Comparison of ENCODE assay signal across 19 cellular contexts in genomic region chr4:158664806-158665205, GRCh38. TPM values are rescaled to one million over a fixed set of nuclear protein-coding genes. Genes with fewer than 3 reads are reported as not detected.
DNase-seq lines count a peak whose midpoint lies in the region; FAIRE-seq lines count a peak whose summit lies in the region.
"Had no signal": no experiment of that assay in that cellular context is flagged by ENCODE, and none has a peak within 500 bp of the region (broad histone marks: within the 10 kb centered on the region; RNA-seq: fewer than 3 reads in every experiment).

No MANE protein-coding gene starts in this region.

- H3K27me3 ChIP-seq in Karpas-422 (ENCODE audit: low read length) = no peaks in the 10 kb centered on the region
- no peaks in the 10 kb centered on the region for H3K27me3 ChIP-seq in neuronal stem cell (ENCODE audit: control insufficient read depth in 3 of 3, insufficient read depth in 3 of 3, low read depth in 1 of 3, low read length in 3 of 3)
- H3K27me3 ChIP-seq in small intestine (ENCODE audit: control insufficient read depth in 2 of 2, insufficient read depth in 2 of 2, low read length in 2 of 2) = no peaks in the 10 kb centered on the region

- H3K9me3 ChIP-seq in Karpas-422 (ENCODE audit: low read length) = no peaks in the 10 kb centered on the region
- no peaks in the 10 kb centered on the region for H3K9me3 ChIP-seq in neuronal stem cell (replicated peaks in 1 of 2; ENCODE audit: control insufficient read depth in 2 of 2, insufficient read depth in 1 of 2, low read depth in 1 of 2, low read length in 2 of 2)
- no peaks in the 10 kb centered on the region for H3K9me3 ChIP-seq in small intestine (ENCODE audit: control insufficient read depth, low read depth)
- H3K9me3 ChIP-seq: A549, HAP-1 had no signal

- H3K79me1 ChIP-seq in neuronal stem cell (ENCODE audit: low read depth, low read length) = peaks cover 2% of the 10 kb centered on the region

- no peaks in the 10 kb centered on the region for H3K9me2 ChIP-seq in Karpas-422 (replicated peaks; ENCODE audit: insufficient read depth, low read length)

- H3K4ac ChIP-seq in neuronal stem cell (ENCODE audit: low read length) = no peak overlapping the region

- no peak overlapping the region for H4K8ac ChIP-seq in neuronal stem cell (ENCODE audit: low read depth, low read length)

- no peak overlapping the region for H3K4me2 ChIP-seq in Karpas-422 (ENCODE audit: low read depth, low read length, poor library complexity, severe bottlenecking)
- no peak overlapping the region for H3K4me2 ChIP-seq in neuronal stem cell (ENCODE audit: insufficient read depth, low read length, poor library complexity, severe bottlenecking)
- H3K4me2 ChIP-seq: A549 had no signal

- no peak overlapping the region for H2BK5ac ChIP-seq in neuronal stem cell (ENCODE audit: low read length)

- H3K36me3 ChIP-seq in Karpas-422 (ENCODE audit: insufficient read depth, low read length) (peaks cover 20% of the 10 kb centered on the region; the same call in 1 of the 2 replicates), neuronal stem cell (replicated peaks in 1 of 2; ENCODE audit: control insufficient read depth in 2 of 2, insufficient read depth in 2 of 2, low read length in 2 of 2) (peaks cover 5 to 51% of the 10 kb centered on the region in 2 donors), small intestine (ENCODE audit: control insufficient read depth in 2 of 2, insufficient read depth in 2 of 2, low read length in 2 of 2) (no peaks in the 10 kb centered on the region)

- peaks cover 23% of the 10 kb centered on the region for H3K79me2 ChIP-seq in Karpas-422 (ENCODE audit: low read length)

- H3K4me3 ChIP-seq in Karpas-422 (ENCODE audit: low read length) = no peak overlapping the region
- no peak overlapping the region for H3K4me3 ChIP-seq in neuronal stem cell (ENCODE audit: low read length in 2 of 2)
- no peak overlapping the region for H3K4me3 ChIP-seq in small intestine (ENCODE audit: low read depth in 1 of 2, low read length in 2 of 2)
- H3K4me3 ChIP-seq: A549, HAP-1 had no signal

- H2BK12ac ChIP-seq in neuronal stem cell (ENCODE audit: low read length) = no peak overlapping the region

- no peak overlapping the region for H2BK120ac ChIP-seq in neuronal stem cell (ENCODE audit: low read depth, low read length)

- H3K18ac ChIP-seq in neuronal stem cell (ENCODE audit: low read length) = peak overlapping the region; percentile 64

- H4K20me1 ChIP-seq in Karpas-422 (ENCODE audit: insufficient read depth, low read depth, low read length) = no peaks in the 10 kb centered on the region

- H3K4me1 ChIP-seq in Karpas-422 (ENCODE audit: low read length) = no peaks in the 10 kb centered on the region; the same call in 1 of the 2 replicates
- H3K4me1 ChIP-seq in neuronal stem cell (ENCODE audit: control insufficient read depth in 2 of 2, insufficient read depth in 1 of 2, low read depth in 1 of 2, low read length in 2 of 2) = no peaks in the 10 kb centered on the region
- H3K4me1 ChIP-seq in small intestine (ENCODE audit: control insufficient read depth in 2 of 2, insufficient read depth in 1 of 2, low read depth in 1 of 2, low read length in 1 of 2) = no peaks in the 10 kb centered on the region
- H3K4me1 ChIP-seq: A549, HAP-1 had no signal

- H3K23ac ChIP-seq in neuronal stem cell (ENCODE audit: low read depth, low read length, poor library complexity) = no peak overlapping the region

- FAIRE-seq in small intestine (lab: Jason Lieb, UNC) = no peak
- FAIRE-seq: A549, GM19239, HTR-8/SVneo had no signal

- H2AFZ ChIP-seq in Karpas-422 (ENCODE audit: low read length) = no peak overlapping the region
- no peak overlapping the region for H2AFZ ChIP-seq in neuronal stem cell (ENCODE audit: low read length)

- H3K27ac ChIP-seq in Karpas-422 (ENCODE audit: low read length) (no peak overlapping the region), neuronal stem cell (replicated peaks; ENCODE audit: low read length) (no peak overlapping the region), small intestine (ENCODE audit: low read depth in 1 of 2, low read length in 1 of 2) (no peak overlapping the region)
- H3K27ac ChIP-seq: 22Rv1, A549, C4-2B had no signal

- H2BK15ac ChIP-seq in neuronal stem cell (ENCODE audit: low read length) = no peak overlapping the region

- no peak overlapping the region for H4K91ac ChIP-seq in neuronal stem cell (ENCODE audit: low read depth, low read length, poor library complexity)

- H3K14ac ChIP-seq in neuronal stem cell (ENCODE audit: low read length) = no peak overlapping the region

- H3K9ac ChIP-seq in Karpas-422 (ENCODE audit: low read length) (no peak overlapping the region), neuronal stem cell (ENCODE audit: low read depth, low read length, poor library complexity) (no peak overlapping the region)

- H2AK5ac ChIP-seq in neuronal stem cell (ENCODE audit: low read depth, low read length) = no peak overlapping the region

- DNase-seq in activated gamma-delta T cell (lab: John Stamatoyannopoulos, UW) (peak; percentile 5), activated gamma-delta T cell treated with Interleukin-2 at 50 U/mL for 16 hours (no peak), Karpas-422 (peak; percentile 37), neuronal stem cell (ENCODE audit: low spot score) (no peak), small intestine (no peak), SHP77 (lab: John Stamatoyannopoulos, UW) (no peak)
- DNase-seq in activated CD4-positive, alpha-beta T cell treated with anti-CD3 and anti-CD28 coated beads for 48 hours = no peak
- DNase-seq: AML-193; CD4-positive, alpha-beta memory T cell; DMS153; DMS79; GF-D8; IMR-90 had no signal

- no CpG with 5 or more reads among the region's 18 CpGs for WGBS in neuronal stem cell (ENCODE audit: extremely low coverage in 2 of 2, insufficient read length in 2 of 2, insufficient replicate concordance in 1 of 2), 2 donors
- WGBS in small intestine, 3 donors = 98 to 99% (median 99%) methylated on average over 18 of the region's 18 CpGs

RNA-seq across cellular contexts. Expression of gene C4orf46, which starts 6.9 kb away (rescaled TPM):
- 12.6 and 27.9 TPM in 2 replicates for total RNA-seq in Karpas-422 (2014; rRNA removed; shearing (Covaris generic); ENCODE audit: low replicate concordance)
- 32.6 TPM for polyA plus RNA-seq in neuronal stem cell (2013, experiment 1 of 2)
- polyA plus RNA-seq in neuronal stem cell (2013, experiment 2 of 2) = 33.7 TPM
- 1 to 10 TPM; 1.8 to 4.3 (median 3.5) TPM for polyA plus RNA-seq in small intestine

RNA-seq across cellular contexts. Expression of gene ETFDH, which starts 7.3 kb away (rescaled TPM):
- 34.2 and 54.3 TPM in 2 replicates for total RNA-seq in Karpas-422 (2014; rRNA removed; shearing (Covaris generic); ENCODE audit: low replicate concordance)
- 11.8 TPM for polyA plus RNA-seq in neuronal stem cell (2013, experiment 1 of 2)
- polyA plus RNA-seq in neuronal stem cell (2013, experiment 2 of 2) = 12.8 TPM
- 10 to 100 TPM; 30.6 to 72.4 (median 54.1) TPM for polyA plus RNA-seq in small intestine

RNA-seq across cellular contexts. Expression of gene PPID, which starts 58.4 kb away (rescaled TPM):
- total RNA-seq in Karpas-422 (2014; rRNA removed; shearing (Covaris generic); ENCODE audit: low replicate concordance) = 56.8 and 57.3 TPM in 2 replicates
- 48.1 TPM for polyA plus RNA-seq in neuronal stem cell (2013, experiment 1 of 2)
- 45.4 TPM for polyA plus RNA-seq in neuronal stem cell (2013, experiment 2 of 2)
- 10 to 100 TPM; 28.4 to 46.5 (median 33.4) TPM for polyA plus RNA-seq in small intestine

Comparison
In these comparisons a context has a peak if more than half of its experiments do, and no peak if none do; other contexts are left out.
1. DNase-seq: peak in activated gamma-delta T cell (single experiment) and Karpas-422 (single experiment); none in activated gamma-delta T cell treated with Interleukin-2 at 50 U/mL for 16 hours (single experiment), neuronal stem cell (single experiment), small intestine (single experiment), SHP77 (0 of 2) and activated CD4-positive, alpha-beta T cell treated with anti-CD3 and anti-CD28 coated beads for 48 hours (single experiment).